12 cellular contexts compared by ENCODE assay signal in the genomic region with DNA sequence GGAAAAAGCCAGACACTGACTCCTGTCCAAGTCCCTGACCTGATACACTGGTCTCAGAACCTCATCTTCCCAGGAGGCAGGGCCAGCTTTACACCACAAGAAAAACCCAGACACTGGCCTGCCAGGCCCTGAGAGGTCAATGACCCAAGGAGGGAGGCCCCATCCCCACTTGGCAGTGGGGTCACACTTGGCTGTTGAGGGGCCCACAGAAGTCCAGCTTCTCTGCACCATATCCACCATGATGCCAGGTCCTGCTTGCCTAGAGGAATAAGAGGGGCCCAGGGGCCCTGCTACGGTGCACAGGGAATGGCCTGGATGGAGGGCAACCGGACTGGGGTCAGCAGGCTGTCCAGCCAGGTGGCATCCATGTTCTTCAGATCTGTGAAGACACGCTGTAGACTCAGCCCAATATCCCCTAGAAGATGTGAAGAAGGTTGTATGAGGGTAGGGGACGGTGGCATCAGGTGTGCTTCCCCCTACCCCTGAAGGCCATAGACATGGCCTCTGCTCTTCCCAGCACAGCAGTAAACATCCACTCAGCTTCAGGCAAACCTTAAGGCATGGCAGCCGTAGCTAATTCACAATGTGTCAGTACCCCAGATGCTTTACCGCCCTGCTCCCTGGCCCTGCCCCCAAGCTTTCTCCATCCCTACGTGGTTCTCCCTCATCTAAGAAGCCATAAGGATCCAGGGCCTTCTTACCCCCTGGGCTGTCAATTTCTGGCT. TPM values are rescaled to one million over a fixed set of nuclear protein-coding genes. Genes with fewer than 3 reads are reported as not detected.
A peak's percentile ranks its signal among the peaks of the same experiment; 100 is the strongest.
DNase-seq lines count a peak whose midpoint lies in the region; ATAC-seq, FAIRE-seq and TF ChIP-seq lines count a peak whose summit lies in the region.
"Had no signal": no experiment of that assay in that cellular context is flagged by ENCODE, and none has a peak within 500 bp of the region (broad histone marks: within the 10 kb centered on the region; RNA-seq: fewer than 3 reads in every experiment).

No MANE protein-coding gene starts in this region.

- peaks cover 78% of the 10 kb centered on the region for H3K79me2 ChIP-seq in DND-41 (ENCODE audit: insufficient read depth, low read length)
- H3K79me2 ChIP-seq in GM12878 (ENCODE audit: control insufficient read depth, insufficient read depth, low read length): peaks cover 47% of the 10 kb centered on the region

- no peak for TF ChIP-seq CTCF in DND-41 (IDR thresholded peaks at IDR 0.05; ENCODE audit: borderline replicate concordance, extremely low read depth, low read length, poor library complexity, severe bottlenecking)
- TF ChIP-seq CTCF in activated B cell treated with CpG ODN at 0.5 μM for 24 hours (IDR thresholded peaks at IDR 0.05): no peak
- TF ChIP-seq CTCF in GM12878 (IDR thresholded peaks at IDR 0.05 in 2 of 3, conservative IDR thresholded peaks at IDR 0.05 in 1 of 3; ENCODE audit: control insufficient read depth in 2 of 3, extremely low read depth in 1 of 3, insufficient read depth in 1 of 3, low read depth in 3 of 3, low read length in 3 of 3): no peak
- TF ChIP-seq CTCF in spleen (IDR thresholded peaks at IDR 0.05 in 8 of 11, conservative IDR thresholded peaks at IDR 0.05 in 3 of 11): no peak
- TF ChIP-seq CTCF in foreskin keratinocyte (conservative IDR thresholded peaks at IDR 0.05): no peak

- no peaks in the 10 kb centered on the region for H3K27me3 Mint-ChIP-seq in activated B cell treated with CpG ODN at 0.5 μM for 24 hours
- H3K27me3 Mint-ChIP-seq: stimulated activated memory B cell treated with anti-CD40 and anti-IgM and Interleukin-4, amounts not matched to agents 10 μg/mL and 1 μg/mL and 100 μg/mL, for 72 hours had no signal

- H3K9me3 ChIP-seq in DND-41 (ENCODE audit: insufficient read depth, low read length, severe bottlenecking) (no peaks in the 10 kb centered on the region), GM12878 (replicated peaks; ENCODE audit: control insufficient read depth, insufficient read depth, low read length) (no peaks in the 10 kb centered on the region), spleen (no peaks in the 10 kb centered on the region)

- H4K20me1 ChIP-seq in DND-41 (ENCODE audit: insufficient read depth, low read length) (peaks cover 60% of the 10 kb centered on the region), GM12878 (ENCODE audit: control insufficient read depth, insufficient read depth) (peaks cover 36% of the 10 kb centered on the region)

- H3K4me1 ChIP-seq in DND-41 (ENCODE audit: insufficient read depth, low read length) (peaks cover 54% of the 10 kb centered on the region), GM12878 (ENCODE audit: control insufficient read depth, insufficient read depth, low read length) (peaks cover 47% of the 10 kb centered on the region), spleen (peaks cover 51 to 100% (median 90%) of the 10 kb centered on the region in 6 donors), foreskin keratinocyte (peaks cover 11% of the 10 kb centered on the region)

- H3K4me3 ChIP-seq in DND-41 (ENCODE audit: low read depth in 1 of 2, low read length in 2 of 2) (no peak overlapping the region), GM12878 (no peak overlapping the region), spleen (peak overlapping the region in 1 of 8 donors; percentile 5)

- WGBS in GM12878 (ENCODE audit: insufficient coverage, insufficient replicate concordance, low lambda C conversion rate, missing lambda C conversion rate): 94% methylated on average over 7 of the region's 7 CpGs
- WGBS in spleen, 5 donors: 76 to 88% (median 84%) methylated on average over 6 to 7 of the region's 7 CpGs

- no peaks in the 10 kb centered on the region for H3K27me3 ChIP-seq in DND-41 (ENCODE audit: insufficient read depth, low read length, poor library complexity)
- no peaks in the 10 kb centered on the region for H3K27me3 ChIP-seq in GM12878 (replicated peaks in 1 of 2; ENCODE audit: control insufficient read depth in 2 of 2, insufficient read depth in 2 of 2, low read length in 1 of 2)
- no peaks in the 10 kb centered on the region for H3K27me3 ChIP-seq in spleen (replicated peaks in 1 of 7)
- no peaks in the 10 kb centered on the region for H3K27me3 ChIP-seq in foreskin keratinocyte

- RAD21 ChIA-PET in GM12878 (lab: Charles Lee; ENCODE audit: unreplicated experiment): interaction anchor here (1.7 to 27.2 kb wide), 2 partner anchors 56 to 97 kb away, joined by 4 to 453 read pairs; no protein-coding TSS in a partner anchor

- H3K27ac Mint-ChIP-seq in activated B cell treated with CpG ODN at 0.5 μM for 24 hours: peak overlapping the region; percentile 31
- H3K27ac Mint-ChIP-seq: stimulated activated memory B cell treated with anti-CD40 and anti-IgM and Interleukin-4, amounts not matched to agents 10 μg/mL and 1 μg/mL and 100 μg/mL, for 72 hours had no signal

- H3K36me3 ChIP-seq in DND-41 (ENCODE audit: insufficient read depth, low read length) (peaks cover 74% of the 10 kb centered on the region), GM12878 (ENCODE audit: control insufficient read depth in 2 of 2, insufficient read depth in 2 of 2, low read length in 1 of 2) (peaks cover 48 to 50% of the 10 kb centered on the region in 2 experiments), spleen (peaks cover 14 to 84% (median 74%) of the 10 kb centered on the region in 6 donors)

- CTCF ChIA-PET in activated B cell treated with CpG ODN at 0.5 μM for 24 hours (lab: Charles Lee) (no interaction called here), GM12878 (lab: Yijun Ruan, JAX) (interaction anchor here (0.6 to 2.7 kb wide), 9 partner anchors 12 to 246 kb away, joined by 3 to 7 read pairs (median 4); no protein-coding TSS in a partner anchor)

- ATAC-seq in DND-41 (ENCODE audit: insufficient read depth, low read depth) (no peak), activated B cell treated with CpG ODN at 0.5 μM for 24 hours (ENCODE audit: low read depth) (no peak), GM12878 (no peak), foreskin keratinocyte (no peak), HG03159 (IDR thresholded peaks at IDR 0.05; ENCODE audit: unreplicated experiment) (no peak)
- ATAC-seq: esophagus mucosa; stimulated activated memory B cell treated with anti-CD40 and anti-IgM and Interleukin-4, amounts not matched to agents 10 μg/mL and 1 μg/mL and 100 μg/mL, for 72 hours had no signal

- H3K9ac ChIP-seq in DND-41 (ENCODE audit: low read depth, low read length): no peak overlapping the region
- no peak overlapping the region for H3K9ac ChIP-seq in GM12878 (ENCODE audit: control insufficient read depth, insufficient read depth, low read length)

- TF ChIP-seq POLR2A in GM12878 (IDR thresholded peaks at IDR 0.05; ENCODE audit: low read depth, low read length) (no peak; the same call in 1 of the 2 replicates), spleen (IDR thresholded peaks at IDR 0.05) (no peak)

- H3K4me2 ChIP-seq in DND-41 (ENCODE audit: insufficient read depth, low read length) (peak overlapping the region; percentile 9; the same call in 1 of the 2 replicates), GM12878 (ENCODE audit: control insufficient read depth, insufficient read depth) (no peak overlapping the region)

- H2AFZ ChIP-seq in DND-41 (ENCODE audit: low read depth, low read length) (no peak overlapping the region), GM12878 (ENCODE audit: control insufficient read depth, low read depth, low read length) (no peak overlapping the region)

- intact Hi-C loops in activated B cell treated with CpG ODN at 0.5 μM for 24 hours (cut with micrococcal nuclease): no loop called here
- intact Hi-C loops in GM12878 (cut with micrococcal nuclease; ENCODE audit: unreplicated experiment): no loop called here
- intact Hi-C loops in spleen (cut with DNase I; ENCODE audit: low total_unique reads): no loop called here

- no peak for TF ChIP-seq RAD21 in GM12878 (IDR thresholded peaks at IDR 0.05; ENCODE audit: insufficient read depth, low read depth, low read length)

- H3K27ac ChIP-seq in DND-41 (ENCODE audit: low read length) (peak overlapping the region; percentile 9; the same call in 1 of the 2 replicates), GM12878 (ENCODE audit: control insufficient read depth, insufficient read depth) (no peak overlapping the region), spleen (peak overlapping the region in 6 of 8 donors; percentile 3 to 100 (median 80)), foreskin keratinocyte (no peak overlapping the region)

- no peaks in the 10 kb centered on the region for H3K9me3 Mint-ChIP-seq in activated B cell treated with CpG ODN at 0.5 μM for 24 hours
- H3K9me3 Mint-ChIP-seq: stimulated activated memory B cell treated with anti-CD40 and anti-IgM and Interleukin-4, amounts not matched to agents 10 μg/mL and 1 μg/mL and 100 μg/mL, for 72 hours had no signal

- H3K4me3 Mint-ChIP-seq in activated B cell treated with CpG ODN at 0.5 μM for 24 hours: no peak overlapping the region
- H3K4me3 Mint-ChIP-seq: stimulated activated memory B cell treated with anti-CD40 and anti-IgM and Interleukin-4, amounts not matched to agents 10 μg/mL and 1 μg/mL and 100 μg/mL, for 72 hours had no signal

- FAIRE-seq in GM12878 (lab: Jason Lieb, UNC): no peak

- DNase-seq in DND-41: no peak
- no peak for DNase-seq in activated B cell treated with CpG ODN at 0.5 μM for 24 hours
- DNase-seq in GM12878 (ENCODE audit: low read depth, low spot score): no peak
- DNase-seq in spleen: peak; percentile 74
- DNase-seq in foreskin keratinocyte: no peak
- DNase-seq in NK-92 (lab: John Stamatoyannopoulos, UW; ENCODE audit: unreplicated experiment): no peak
- DNase-seq: caudate nucleus, mammary epithelial cell, OCI-M1 had no signal

- in situ Hi-C loops in GM12878 (cut with MboI): no loop called here

- peaks cover 75% of the 10 kb centered on the region for H3K36me3 Mint-ChIP-seq in activated B cell treated with CpG ODN at 0.5 μM for 24 hours (ENCODE audit: low read depth)

- TF ChIP-seq EP300 in GM12878 (IDR thresholded peaks at IDR 0.05; ENCODE audit: borderline replicate concordance in 1 of 2, control insufficient read depth in 1 of 2, low read depth in 2 of 2, low read length in 2 of 2): no peak

- SMC1A ChIA-PET in GM12878 (lab: Charles Lee; ENCODE audit: uncharacterized antibody, unreplicated experiment): interaction anchor here (1.2 to 8.5 kb wide), 8 partner anchors 18 to 97 kb away, joined by 3 to 85 read pairs (median 6); no protein-coding TSS in a partner anchor

- no TSS peak for BruUV-seq in GM12878 (replicated peaks; lab: Mats Ljungman, UMichigan)

- POLR2A ChIA-PET in activated B cell treated with CpG ODN at 0.5 μM for 24 hours (lab: Charles Lee): interaction anchor here (1.9 to 13.4 kb wide), 6 partner anchors 8 to 73 kb away, joined by 6 to 286 read pairs (median 120); no protein-coding TSS in a partner anchor
- POLR2A ChIA-PET in GM12878 (lab: Charles Lee): interaction anchor here (0.7 to 24.5 kb wide), 6 partner anchors 8 to 57 kb away, joined by 3 to 389 read pairs (median 6); no protein-coding TSS in a partner anchor

- peaks cover 78% of the 10 kb centered on the region for H3K4me1 Mint-ChIP-seq in activated B cell treated with CpG ODN at 0.5 μM for 24 hours

RNA-seq across cellular contexts. Expression of gene IRF1, which starts 6.8 kb away (rescaled TPM):
- 126 and 134 TPM in 2 replicates for total RNA-seq in activated B cell treated with CpG ODN at 0.5 μM for 24 hours
- total RNA-seq in GM12878 (2013; cell fraction: nucleolus; rRNA removed): 216 and 219 TPM in 2 replicates
- total RNA-seq in GM12878 (2014; rRNA removed): 29.9 and 30.5 TPM in 2 replicates
- total RNA-seq in GM12878 (2014; rRNA removed; fragmentation: Illumina TruSeq; extraction: Trizol): 41.9 and 45.3 TPM in 2 replicates
- 68.0 and 74.1 TPM in 2 replicates for total RNA-seq in GM12878 (2021)
- polyA plus RNA-seq in GM12878 (2011; ENCODE audit: low read depth): 19.0 TPM
- 37.5 and 50.7 TPM in 2 replicates for polyA plus RNA-seq in GM12878 (2011; rRNA removed)
- polyA plus RNA-seq in GM12878 (2011; cell fraction: cytosol; rRNA removed): 60.7 and 77.3 TPM in 2 replicates
- polyA plus RNA-seq in GM12878 (2011; cell fraction: nucleus; rRNA removed): 156 and 160 TPM in 2 replicates
- polyA plus RNA-seq in GM12878 (2012): 32.8 and 47.6 TPM in 2 replicates
- polyA plus RNA-seq in GM12878 (2014; fragmentation: Illumina TruSeq; extraction: Trizol): 45.9 and 48.6 TPM in 2 replicates
- polyA plus RNA-seq in GM12878 (2014; fragmentation: Nextera tagmentation; extraction: Ambion mirVana): 10 to 100 TPM in 1 of 2 experiments, 1 to 10 TPM in 1; 6.9 to 14.0 TPM
- 55.9 and 56.1 TPM in 2 replicates for polyA plus RNA-seq in GM12878 (2014; rRNA removed)
- 10 to 100 TPM; 62.1 to 65.0 TPM for polyA plus RNA-seq in GM12878 (2016; fragmentation: Nextera tagmentation; extraction: Ambion mirVana)
- polyA minus RNA-seq in GM12878 (2011; rRNA and poly(A)+ RNA removed): 171 and 202 TPM in 2 replicates
- 47.0 and 51.0 TPM in 2 replicates for polyA minus RNA-seq in GM12878 (2011; cell fraction: cytosol; rRNA and poly(A)+ RNA removed)
- 234 and 331 TPM in 2 replicates for polyA minus RNA-seq in GM12878 (2011; cell fraction: nucleus; rRNA and poly(A)+ RNA removed)
- total RNA-seq in spleen: 100 to 1,000 TPM; 146 to 307 (median 165) TPM
- polyA plus RNA-seq in spleen: 100 to 1,000 TPM in 1 of 3 donors, 10 to 100 TPM in 2; 57.9 to 113 (median 59.7) TPM
- total RNA-seq in foreskin keratinocyte: 24.0 and 31.5 TPM in 2 replicates
- 18.0 and 22.7 TPM in 2 replicates for polyA plus RNA-seq in foreskin keratinocyte

RNA-seq across cellular contexts. Expression of gene IL5, which starts 59.5 kb away (rescaled TPM):
- total RNA-seq in activated B cell treated with CpG ODN at 0.5 μM for 24 hours (not detected in 2 replicates), GM12878 (2014; rRNA removed) (not detected in 2 replicates), GM12878 (2014; rRNA removed; fragmentation: Illumina TruSeq; extraction: Trizol) (not detected in 2 replicates), GM12878 (2021) (not detected in 2 replicates), spleen (not detected), foreskin keratinocyte (not detected in 2 replicates)
- total RNA-seq in GM12878 (2013; cell fraction: nucleolus; rRNA removed): not detected in 2 replicates
- polyA plus RNA-seq in GM12878 (2011; ENCODE audit: low read depth): not detected
- polyA plus RNA-seq in GM12878 (2011; rRNA removed) (not detected in 2 replicates), GM12878 (2014; fragmentation: Illumina TruSeq; extraction: Trizol) (not detected in 2 replicates), GM12878 (2014; fragmentation: Nextera tagmentation; extraction: Ambion mirVana) (not detected), GM12878 (2014; rRNA removed) (not detected in 2 replicates), GM12878 (2016; fragmentation: Nextera tagmentation; extraction: Ambion mirVana) (not detected), spleen (not detected), foreskin keratinocyte (not detected in 2 replicates)
- not detected in 2 replicates for polyA plus RNA-seq in GM12878 (2011; cell fraction: cytosol; rRNA removed)
- not detected in 2 replicates for polyA plus RNA-seq in GM12878 (2011; cell fraction: nucleus; rRNA removed)
- polyA plus RNA-seq in GM12878 (2012): not detected in 2 replicates
- polyA minus RNA-seq in GM12878 (2011; rRNA and poly(A)+ RNA removed): not detected in 2 replicates
- polyA minus RNA-seq in GM12878 (2011; cell fraction: cytosol; rRNA and poly(A)+ RNA removed): not detected in 2 replicates
- not detected in 2 replicates for polyA minus RNA-seq in GM12878 (2011; cell fraction: nucleus; rRNA and poly(A)+ RNA removed)
- total RNA-seq: esophagus mucosa, mammary epithelial cell had no signal
- polyA plus RNA-seq: mammary epithelial cell had no signal

Comparison
In these comparisons a context has a peak if more than half of its experiments do, and no peak if none do; other contexts are left out.
1. H3K27ac ChIP-seq: peak in DND-41 (single experiment) and spleen (6 of 8); none in GM12878 (single experiment) and foreskin keratinocyte (single experiment).